ENCODE assay signal across 10 cellular contexts in genomic region chr6:148146717-148147116, GRCh38.
DNase-seq lines count a peak whose midpoint lies in the region; ATAC-seq lines count a peak whose summit lies in the region.
"Had no signal": no experiment of that assay in that cellular context is flagged by ENCODE, and none has a peak within 500 bp of the region (broad histone marks: within the 10 kb centered on the region; RNA-seq: fewer than 3 reads in every experiment).

No MANE protein-coding gene starts in this region.

- peak; percentile 39 for ATAC-seq in HG03565 (IDR thresholded peaks at IDR 0.05; ENCODE audit: unreplicated experiment)
- ATAC-seq in HG03097 (IDR thresholded peaks at IDR 0.05; ENCODE audit: low FRiP score, unreplicated experiment), result no peak
- no peak for ATAC-seq in HG02885 (IDR thresholded peaks at IDR 0.05; ENCODE audit: poor library complexity, unreplicated experiment)

- H3K27ac ChIP-seq in epithelial cell of prostate, result peak overlapping the region; percentile 31

- DNase-seq in activated CD4-positive, alpha-beta T cell treated with anti-CD3 and anti-CD28 coated beads, Interleukin-2, amount 50 U/mL, for 4 hours, result peak; percentile 35 to 43
- peak; percentile 52 for DNase-seq in epithelial cell of prostate (ENCODE audit: low read depth, low spot score)
- peak; percentile 59 for DNase-seq in stimulated activated CD8-positive, alpha-beta memory T cell treated with anti-CD3 and anti-CD28 coated beads, Interleukin-4, amount 100 ng/mL, for 48 hours
- DNase-seq in NCI-H2107 (lab: John Stamatoyannopoulos, UW), result no peak
- no peak for DNase-seq in Kasumi-1 (lab: John Stamatoyannopoulos, UW)
- DNase-seq: caudate nucleus, NCI-H2081 treated with DMSO at 0.1 percent for 48 hours had no signal

Comparison
In these comparisons a context has a peak if more than half of its experiments do, and no peak if none do; other contexts are left out.
1. DNase-seq: peak in activated CD4-positive, alpha-beta T cell treated with anti-CD3 and anti-CD28 coated beads, Interleukin-2, amount 50 U/mL, for 4 hours (2 of 2), epithelial cell of prostate (single experiment) and stimulated activated CD8-positive, alpha-beta memory T cell treated with anti-CD3 and anti-CD28 coated beads, Interleukin-4, amount 100 ng/mL, for 48 hours (single experiment); none in NCI-H2107 (single experiment) and Kasumi-1 (0 of 2).